In genomic region chrX:63511361-63511760, GRCh38 we compare ENCODE assay signal across 28 cellular contexts.
"Had no signal": no experiment of that assay in that cellular context is flagged by ENCODE, and none has a peak within 500 bp of the region (broad histone marks: within the 10 kb centered on the region; RNA-seq: fewer than 3 reads in every experiment).

No MANE protein-coding gene starts in this region.

- H3K9ac ChIP-seq: neural progenitor cell, parathyroid adenoma had no signal

- H3K79me2 ChIP-seq: parathyroid adenoma had no signal

- H3K9me3 ChIP-seq: ovary, psoas muscle, right lobe of liver, sigmoid colon, thoracic aorta, thyroid gland, tibial nerve, upper lobe of right lung, vagina had no signal

- H3K36me3 Mint-ChIP-seq: neural progenitor cell; stimulated activated effector memory CD8-positive, alpha-beta T cell treated with anti-CD3 and anti-CD28 coated beads, Interleukin-12 subunit alpha, Interleukin-12 subunit beta, amount 100 ng/mL, for 72 hours; stimulated activated naive B cell treated with anti-CD40 and anti-IgM and Interleukin-4, amounts not matched to agents 10 μg/mL and 1 μg/mL and 100 μg/mL, for 72 hours; type B pancreatic cell had no signal

- H3K27me3 Mint-ChIP-seq: naive thymus-derived CD4-positive, alpha-beta T cell; progenitor cell of endocrine pancreas; stimulated activated naive B cell treated with anti-CD40 and anti-IgM and Interleukin-4, amounts not matched to agents 10 μg/mL and 1 μg/mL and 100 μg/mL, for 72 hours; stimulated activated naive CD8-positive, alpha-beta T cell treated with anti-CD3 and anti-CD28 coated beads, Interleukin-15, amount 100 ng/mL, for 72 hours; type B pancreatic cell had no signal

- H3K4me2 ChIP-seq: neural progenitor cell had no signal

- H3K4me1 Mint-ChIP-seq: neural progenitor cell; stimulated activated naive B cell treated with anti-CD40 and anti-IgM and Interleukin-4, amounts not matched to agents 10 μg/mL and 1 μg/mL and 100 μg/mL, for 72 hours had no signal

- FAIRE-seq: small intestine had no signal

- H3K27ac ChIP-seq: neural progenitor cell, ovary, parathyroid adenoma, psoas muscle, right lobe of liver, sigmoid colon, thoracic aorta, thyroid gland, tibial nerve, upper lobe of right lung, vagina had no signal

- H3K27ac Mint-ChIP-seq: nephron; neural progenitor cell; progenitor cell of endocrine pancreas; stimulated activated effector memory CD8-positive, alpha-beta T cell treated with anti-CD3 and anti-CD28 coated beads, Interleukin-12 subunit alpha, Interleukin-12 subunit beta, amount 100 ng/mL, for 72 hours; stimulated activated naive B cell treated with anti-CD40 and anti-IgM and Interleukin-4, amounts not matched to agents 10 μg/mL and 1 μg/mL and 100 μg/mL, for 72 hours; stimulated activated naive CD8-positive, alpha-beta T cell treated with anti-CD3 and anti-CD28 coated beads, Interleukin-15, amount 100 ng/mL, for 72 hours; type B pancreatic cell had no signal

- H3K4me3 ChIP-seq: neural progenitor cell, ovary, psoas muscle, right lobe of liver, sigmoid colon, thoracic aorta, thyroid gland, tibial nerve, upper lobe of right lung, vagina had no signal

- H3K27me3 ChIP-seq: neural progenitor cell, ovary, right lobe of liver, sigmoid colon, thyroid gland, tibial nerve, upper lobe of right lung, vagina had no signal

- H3K4me3 Mint-ChIP-seq: naive thymus-derived CD4-positive, alpha-beta T cell; nephron; neural progenitor cell; stimulated activated effector memory CD8-positive, alpha-beta T cell treated with anti-CD3 and anti-CD28 coated beads, Interleukin-12 subunit alpha, Interleukin-12 subunit beta, amount 100 ng/mL, for 72 hours; stimulated activated naive B cell treated with anti-CD40 and anti-IgM and Interleukin-4, amounts not matched to agents 10 μg/mL and 1 μg/mL and 100 μg/mL, for 72 hours; stimulated activated naive CD8-positive, alpha-beta T cell treated with anti-CD3 and anti-CD28 coated beads, Interleukin-15, amount 100 ng/mL, for 72 hours; type B pancreatic cell had no signal

- H3K9me3 Mint-ChIP-seq: naive thymus-derived CD4-positive, alpha-beta T cell; nephron; stimulated activated effector memory CD8-positive, alpha-beta T cell treated with anti-CD3 and anti-CD28 coated beads, Interleukin-12 subunit alpha, Interleukin-12 subunit beta, amount 100 ng/mL, for 72 hours; stimulated activated naive B cell treated with anti-CD40 and anti-IgM and Interleukin-4, amounts not matched to agents 10 μg/mL and 1 μg/mL and 100 μg/mL, for 72 hours; stimulated activated naive CD8-positive, alpha-beta T cell treated with anti-CD3 and anti-CD28 coated beads, Interleukin-15, amount 100 ng/mL, for 72 hours; type B pancreatic cell had no signal

- H2AFZ ChIP-seq: neural progenitor cell, parathyroid adenoma had no signal

- H3K36me3 ChIP-seq: neural progenitor cell, ovary, right lobe of liver, sigmoid colon, thoracic aorta, thyroid gland, tibial nerve, upper lobe of right lung, vagina had no signal

- H3K4me1 ChIP-seq: neural progenitor cell, thyroid gland, upper lobe of right lung had no signal

- DNase-seq: naive thymus-derived CD4-positive, alpha-beta T cell; occipital lobe; ovary; posterior cingulate gyrus; psoas muscle; right cardiac atrium; right lobe of liver; sigmoid colon; small intestine; stimulated activated CD4-positive, alpha-beta T cell treated with anti-CD3 and anti-CD28 coated beads, Interleukin-15, amount 100 ng/mL, for 24 hours; stimulated activated CD4-positive, alpha-beta T cell treated with anti-CD3 and anti-CD28 coated beads, Interleukin-2, amount 100 ng/mL, for 24 hours; stimulated activated CD4-positive, alpha-beta T cell treated with anti-CD3 and anti-CD28 coated beads, Interleukin-2, amount 100 ng/mL, for 48 hours; stimulated activated CD4-positive, alpha-beta T cell treated with anti-CD3 and anti-CD28 coated beads, Interleukin-4, amount 100 ng/mL, for 24 hours; stimulated activated naive B cell treated with anti-CD40 and anti-IgM and Interleukin-4, amounts not matched to agents 10 μg/mL and 1 μg/mL and 100 μg/mL, for 72 hours; stimulated activated naive CD8-positive, alpha-beta T cell treated with anti-CD3 and anti-CD28 coated beads, Interleukin-15, amount 100 ng/mL, for 72 hours; stimulated activated naive CD8-positive, alpha-beta T cell treated with anti-CD3 and anti-CD28 coated beads, Interleukin-15, Interleukin-2, amounts not matched to agents 100 U/mL and 50 U/mL, for 24 hours; substantia nigra; thyroid gland; upper lobe of right lung had no signal
